In genomic region chr16:1782408-1783247, GRCh38 we compare ENCODE assay signal across 8 cellular contexts. TPM values are rescaled to one million over a fixed set of nuclear protein-coding genes. Genes with fewer than 3 reads are reported as not detected.
DNase-seq lines count a peak whose midpoint lies in the region; ATAC-seq, FAIRE-seq and TF ChIP-seq lines count a peak whose summit lies in the region.

TSS of gene NUBP2 (plus strand) at chr16:1782960. CDS start at chr16:1783021, 61 bp downstream.
TSS of gene SPSB3 (minus strand) at chr16:1782571. CDS start at chr16:1781483, 1,088 bp downstream.

- H4K20me1 ChIP-seq in OCI-LY3 (ENCODE audit: insufficient read depth, low read length), result no peaks in the 10 kb centered on the region

- DNase-seq in D341Med (ENCODE audit: low spot score) (peak; percentile 96), HuH-7 (ENCODE audit: low spot score) (peak; percentile 100)
- peak; percentile 98 for DNase-seq in activated CD8-positive, alpha-beta memory T cell treated with anti-CD3 and anti-CD28 coated beads, Interleukin-2, amount 50 U/mL, for 48 hours
- DNase-seq in stimulated activated CD8-positive, alpha-beta memory T cell treated with anti-CD3 and anti-CD28 coated beads, Interleukin-15, amount 100 ng/mL, for 4 hours (ENCODE audit: low read depth in 2 of 2), result peak; percentile 96 to 97

- H3K4me2 ChIP-seq in OCI-LY3 (ENCODE audit: low read length), result peak within 1 kb of the TSS; percentile 97

- H3K4me1 ChIP-seq in OCI-LY3 (ENCODE audit: low read length) (peaks cover 11% of the 10 kb centered on the region), mesodermal cell (ENCODE audit: control insufficient read depth, insufficient read depth, low read length, poor library complexity, severe bottlenecking) (peaks cover 6% of the 10 kb centered on the region)

- no peaks in the 10 kb centered on the region for H3K36me3 ChIP-seq in OCI-LY3 (replicated peaks; ENCODE audit: low read depth, low read length)
- H3K36me3 ChIP-seq in mesodermal cell (ENCODE audit: control insufficient read depth, insufficient read depth, low read length), result peaks cover 55% of the 10 kb centered on the region

- no peaks in the 10 kb centered on the region for H3K9me3 ChIP-seq in OCI-LY3 (ENCODE audit: insufficient read depth, low read length)
- no peaks in the 10 kb centered on the region for H3K9me3 ChIP-seq in mesodermal cell (ENCODE audit: control insufficient read depth, low read length)

- H3K79me2 ChIP-seq in OCI-LY3 (ENCODE audit: low read length), result peaks cover 52% of the 10 kb centered on the region

- peak within 1 kb of the TSS; percentile 88 for H3K9ac ChIP-seq in OCI-LY3 (ENCODE audit: low read length)

- TF ChIP-seq CTCF in OCI-LY3 (IDR thresholded peaks at IDR 0.05; ENCODE audit: low read depth, low read length), result no peak

- peak; percentile 81 for ATAC-seq in GM21515 (IDR thresholded peaks at IDR 0.05; ENCODE audit: unreplicated experiment)

- H3K27me3 ChIP-seq in OCI-LY3 (ENCODE audit: low read depth, low read length), result no peaks in the 10 kb centered on the region

- WGBS in mesodermal cell (ENCODE audit: insufficient coverage in 2 of 2), 2 experiments, result 0% methylated on average over 83 to 88 of the region's 100 CpGs

- H3K4me3 ChIP-seq in OCI-LY3 (ENCODE audit: low read length), result peak within 1 kb of the TSS; percentile 93
- peak within 1 kb of the TSS; percentile 93 for H3K4me3 ChIP-seq in mesodermal cell (ENCODE audit: extremely low read depth, insufficient read depth, low read length, poor library complexity, severe bottlenecking)

- no peak within 1 kb of the TSS; the same call in 1 of the 2 replicates for H3K27ac ChIP-seq in OCI-LY3 (ENCODE audit: low read length)
- H3K27ac ChIP-seq in mesodermal cell (ENCODE audit: low read depth, low read length, severe bottlenecking), result peak within 1 kb of the TSS; percentile 76

- peak; percentile 100 for FAIRE-seq in endometrium (lab: Jason Lieb, UNC)

- no peak within 1 kb of the TSS for H2AFZ ChIP-seq in OCI-LY3 (ENCODE audit: low read depth, low read length)

RNA-seq across cellular contexts. Expression of gene NUBP2, which starts in this region (rescaled TPM):
- 60.9 TPM for polyA plus RNA-seq in mesodermal cell (2013, experiment 1 of 2)
- 51.7 TPM for polyA plus RNA-seq in mesodermal cell (2013, experiment 2 of 2)

RNA-seq across cellular contexts. Expression of gene SPSB3, which starts in this region (rescaled TPM):
- polyA plus RNA-seq in mesodermal cell (2013, experiment 1 of 2), result 63.6 TPM
- 51.4 TPM for polyA plus RNA-seq in mesodermal cell (2013, experiment 2 of 2)
